11 cellular contexts compared by ENCODE assay signal in the genomic region with DNA sequence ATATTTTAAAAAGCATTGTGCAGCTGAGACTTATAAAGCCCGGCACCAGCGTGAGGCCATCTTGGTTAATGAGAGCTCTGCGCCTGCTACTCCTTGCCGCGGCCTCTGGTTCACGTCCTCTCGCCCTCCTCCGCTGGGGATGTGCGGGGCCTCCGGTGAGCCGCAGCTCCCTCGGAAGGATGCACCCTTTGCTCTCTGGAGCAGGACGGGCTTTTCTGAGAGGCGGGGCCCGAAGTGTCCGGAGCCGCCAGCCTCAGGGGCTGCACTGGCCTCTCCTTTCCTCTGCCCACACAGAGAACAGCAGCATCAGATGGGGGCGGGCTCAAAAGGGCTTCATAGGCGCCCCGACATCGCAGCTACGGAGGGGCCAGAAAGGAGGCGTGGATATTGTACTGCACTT.
DNase-seq lines count a peak whose midpoint lies in the region; ATAC-seq, FAIRE-seq and TF ChIP-seq lines count a peak whose summit lies in the region.
"Had no signal": no experiment of that assay in that cellular context is flagged by ENCODE, and none has a peak within 500 bp of the region (broad histone marks: within the 10 kb centered on the region; RNA-seq: fewer than 3 reads in every experiment).

No MANE protein-coding gene starts in this region.

- H3K4me3 ChIP-seq in BLaER1 (no peak overlapping the region), WI38 (ENCODE audit: low read depth, low read length) (peak overlapping the region; percentile 40), pancreas (peak overlapping the region in 1 of 4 donors; percentile 30)

- H3K9ac ChIP-seq in BLaER1: no peak overlapping the region

- H3K9me3 Mint-ChIP-seq in T-cell: no peaks in the 10 kb centered on the region
- H3K9me3 Mint-ChIP-seq: activated T-helper 2 cell treated with anti-CD3 and anti-CD28 coated beads, Interferon-gamma antibody, Interleukin-2, Interleukin-4, amounts not matched to agents 10 μg/mL and 5 μg/mL and 100 μg/mL, durations not matched to agents 14 hours and 24 hours and 36 hours; immature natural killer cell had no signal

- H3K4me3 Mint-ChIP-seq in T-cell: peak overlapping the region in 1 of 3 donors; percentile 42

- no peak overlapping the region for H3K27ac ChIP-seq in BLaER1
- H3K27ac ChIP-seq in pancreas: no peak overlapping the region

- CTCF ChIA-PET in T-cell (lab: Charles Lee): no interaction called here

- H4K20me1 ChIP-seq in BLaER1: peaks cover 12% of the 10 kb centered on the region; the same call in 1 of the 2 replicates

- no peaks in the 10 kb centered on the region for H3K36me3 Mint-ChIP-seq in T-cell
- H3K36me3 Mint-ChIP-seq: immature natural killer cell had no signal

- H3K27me3 Mint-ChIP-seq in T-cell: peaks cover 33 to 37% of the 10 kb centered on the region in 2 donors

- DNase-seq in left ventricle myocardium superior (no peak), pancreas (no peak), T-cell (no peak)
- DNase-seq in activated CD8-positive, alpha-beta memory T cell treated with anti-CD3 and anti-CD28 coated beads, Interleukin-2, amount 50 U/mL, for 48 hours: no peak
- DNase-seq: SIG-M5 had no signal

- H3K36me3 ChIP-seq in BLaER1 (no peaks in the 10 kb centered on the region), pancreas (no peaks in the 10 kb centered on the region)

- 23 to 28% methylated on average over 23 of the region's 23 CpGs for WGBS in pancreas, 2 donors

- ATAC-seq in left ventricle myocardium superior (peak; percentile 26), pancreas (peak in 3 of 4 donors; percentile 46 to 57 (median 54)), HG03196 (IDR thresholded peaks at IDR 0.05; ENCODE audit: unreplicated experiment) (no peak), T-cell (replicated peaks in 1 of 4) (no peak), HG03280 (IDR thresholded peaks at IDR 0.05; ENCODE audit: unreplicated experiment) (no peak)

- H3K27ac Mint-ChIP-seq in T-cell: no peak overlapping the region
- H3K27ac Mint-ChIP-seq: activated T-helper 2 cell treated with anti-CD3 and anti-CD28 coated beads, Interferon-gamma antibody, Interleukin-2, Interleukin-4, amounts not matched to agents 10 μg/mL and 5 μg/mL and 100 μg/mL, durations not matched to agents 14 hours and 24 hours and 36 hours; immature natural killer cell had no signal

- peak overlapping the region; percentile 86 for H3K4me2 ChIP-seq in BLaER1

- H3K4me1 ChIP-seq in BLaER1: peaks cover 23% of the 10 kb centered on the region
- no peaks in the 10 kb centered on the region for H3K4me1 ChIP-seq in pancreas

- TF ChIP-seq CTCF in WI38 (IDR thresholded peaks at IDR 0.05; ENCODE audit: low read depth, low read length): no peak
- TF ChIP-seq CTCF in pancreas (IDR thresholded peaks at IDR 0.05): no peak

- H3K9me3 ChIP-seq in BLaER1: no peaks in the 10 kb centered on the region
- no peaks in the 10 kb centered on the region for H3K9me3 ChIP-seq in pancreas

- FAIRE-seq in pancreas (lab: Jason Lieb, UNC): no peak

- intact Hi-C loops in left ventricle myocardium superior (cut with micrococcal nuclease): loop anchor here (5.0 kb wide), 1 partner anchor 278 kb away; no protein-coding TSS in a partner anchor
- intact Hi-C loops in pancreas (cut with DNase I): loop anchor here in 1 of 3 donors (10.0 kb wide), 1 partner anchor 575 kb away; no protein-coding TSS in a partner anchor

- H3K27me3 ChIP-seq in BLaER1: no peaks in the 10 kb centered on the region
- no peaks in the 10 kb centered on the region for H3K27me3 ChIP-seq in pancreas

- POLR2A ChIA-PET in T-cell (lab: Charles Lee): no interaction called here

- peaks cover 0 to 6% (median 4%) of the 10 kb centered on the region in 3 donors for H3K4me1 Mint-ChIP-seq in T-cell

Comparison
In these comparisons a context has a peak if more than half of its experiments do, and no peak if none do; other contexts are left out.
1. ATAC-seq: peak in left ventricle myocardium superior (single experiment) and pancreas (3 of 4); none in HG03196 (single experiment), T-cell (0 of 4) and HG03280 (single experiment).